Comparison of ENCODE assay signal across 24 cellular contexts in genomic region chr4:102076622-102077021, GRCh38.
DNase-seq lines count a peak whose midpoint lies in the region; ATAC-seq and TF ChIP-seq lines count a peak whose summit lies in the region.
"Had no signal": no experiment of that assay in that cellular context is flagged by ENCODE, and none has a peak within 500 bp of the region (broad histone marks: within the 10 kb centered on the region; RNA-seq: fewer than 3 reads in every experiment).

No MANE protein-coding gene starts in this region.

- no peak for ATAC-seq in GM19023 (IDR thresholded peaks at IDR 0.05; ENCODE audit: unreplicated experiment)
- ATAC-seq: activated naive CD4-positive, alpha-beta T cell treated with anti-CD3 and anti-CD28 coated beads, Interleukin-2, amount 50 U/mL, for 72 hours; left colon; stimulated activated effector memory CD8-positive, alpha-beta T cell treated with anti-CD3 and anti-CD28 coated beads, Interleukin-12 subunit alpha, Interleukin-12 subunit beta, amount 100 ng/mL, for 72 hours had no signal

- DNase-seq in MCF 10A (ENCODE audit: unreplicated experiment) (peak; percentile 47), breast epithelium (ENCODE audit: low spot score in 2 of 2) (no peak), amniotic stem cell (lab: John Stamatoyannopoulos, UW) (peak; percentile 2), foreskin melanocyte (peak; percentile 78), NCI-H1930 (lab: John Stamatoyannopoulos, UW) (no peak), NCI-H2029 treated with DMSO at 0.1 percent for 48 hours (lab: John Stamatoyannopoulos, UW) (no peak)
- no peak for DNase-seq in activated naive CD4-positive, alpha-beta T cell treated with anti-CD3 and anti-CD28 coated beads for 36 hours
- DNase-seq: 8988T; activated CD4-positive, alpha-beta T cell treated with anti-CD3 and anti-CD28 coated beads for 4 hours; activated T-cell treated with anti-CD3 and anti-CD28 coated beads for 4 hours; anterior cingulate cortex; effector CD4-positive, alpha-beta T cell; KG1; left colon; NCI-H1417 treated with DMSO at 0.1 percent for 48 hours; NCI-H2107; NCI-H446 treated with DMSO at 0.1 percent for 48 hours; NCI-H774; nephron progenitor cell; Peyer's patch; SIG-M5 had no signal

- TF ChIP-seq CTCF in MCF 10A (IDR thresholded peaks at IDR 0.05; ENCODE audit: unreplicated experiment) (no peak), breast epithelium (IDR thresholded peaks at IDR 0.05) (no peak)

- POLR2A ChIA-PET in MCF 10A (lab: Yijun Ruan, JAX), result interaction anchor here (0.7 kb wide), 2 partner anchors 17 to 241 kb away, joined by 3 read pairs; no protein-coding TSS in a partner anchor

- BruUV-seq in MCF 10A (replicated peaks; lab: Mats Ljungman, UMichigan), result no TSS peak

- no peaks in the 10 kb centered on the region for H3K27me3 ChIP-seq in breast epithelium
- H3K27me3 ChIP-seq: Peyer's patch had no signal

- H3K4me1 Mint-ChIP-seq in MCF 10A (ENCODE audit: insufficient read depth, unreplicated experiment), result peaks cover 6% of the 10 kb centered on the region
- H3K4me1 Mint-ChIP-seq in activated naive CD4-positive, alpha-beta T cell treated with anti-CD3 and anti-CD28 coated beads for 36 hours (ENCODE audit: low read depth), result no peaks in the 10 kb centered on the region
- H3K4me1 Mint-ChIP-seq: nephron progenitor cell; stimulated activated effector memory CD8-positive, alpha-beta T cell treated with anti-CD3 and anti-CD28 coated beads, Interleukin-12 subunit alpha, Interleukin-12 subunit beta, amount 100 ng/mL, for 72 hours had no signal

- H3K4me3 ChIP-seq in breast epithelium, result no peak overlapping the region
- H3K4me3 ChIP-seq: Peyer's patch had no signal

- no peaks in the 10 kb centered on the region for H3K27me3 Mint-ChIP-seq in MCF 10A (ENCODE audit: insufficient read depth, unreplicated experiment)
- no peaks in the 10 kb centered on the region for H3K27me3 Mint-ChIP-seq in activated naive CD4-positive, alpha-beta T cell treated with anti-CD3 and anti-CD28 coated beads for 36 hours (ENCODE audit: low read depth)

- TF ChIP-seq POLR2A in breast epithelium (IDR thresholded peaks at IDR 0.05), result no peak

- H3K4me3 Mint-ChIP-seq in MCF 10A (ENCODE audit: unreplicated experiment), result no peak overlapping the region
- H3K4me3 Mint-ChIP-seq in activated naive CD4-positive, alpha-beta T cell treated with anti-CD3 and anti-CD28 coated beads for 36 hours, result no peak overlapping the region
- H3K4me3 Mint-ChIP-seq: nephron progenitor cell; stimulated activated effector memory CD8-positive, alpha-beta T cell treated with anti-CD3 and anti-CD28 coated beads, Interleukin-12 subunit alpha, Interleukin-12 subunit beta, amount 100 ng/mL, for 72 hours had no signal

- intact Hi-C loops in MCF 10A (cut with micrococcal nuclease) (no loop called here), breast epithelium (cut with DNase I; ENCODE audit: low total_unique reads) (no loop called here)
- intact Hi-C loops in activated naive CD4-positive, alpha-beta T cell treated with anti-CD3 and anti-CD28 coated beads for 36 hours (cut with micrococcal nuclease), result no loop called here

- no peaks in the 10 kb centered on the region for H3K4me1 ChIP-seq in breast epithelium
- H3K4me1 ChIP-seq: Peyer's patch had no signal

- no peaks in the 10 kb centered on the region for H3K9me3 ChIP-seq in breast epithelium
- H3K9me3 ChIP-seq: Peyer's patch had no signal

- CTCF ChIA-PET in MCF 10A (lab: Yijun Ruan, JAX), result interaction anchor here (1.0 kb wide), 1 partner anchor 160 kb away, joined by 3 read pairs; no protein-coding TSS in a partner anchor
- CTCF ChIA-PET in activated naive CD4-positive, alpha-beta T cell treated with anti-CD3 and anti-CD28 coated beads for 36 hours (lab: Charles Lee), result no interaction called here

- no peak overlapping the region for H3K27ac Mint-ChIP-seq in MCF 10A (ENCODE audit: low read depth, unreplicated experiment)
- no peak overlapping the region for H3K27ac Mint-ChIP-seq in activated naive CD4-positive, alpha-beta T cell treated with anti-CD3 and anti-CD28 coated beads for 36 hours
- H3K27ac Mint-ChIP-seq: activated naive CD4-positive, alpha-beta T cell treated with anti-CD3 and anti-CD28 coated beads, Interleukin-2, amount 50 U/mL, for 72 hours; nephron progenitor cell; stimulated activated effector memory CD8-positive, alpha-beta T cell treated with anti-CD3 and anti-CD28 coated beads, Interleukin-12 subunit alpha, Interleukin-12 subunit beta, amount 100 ng/mL, for 72 hours had no signal

- no peak overlapping the region for H3K27ac ChIP-seq in breast epithelium
- H3K27ac ChIP-seq: Peyer's patch had no signal

- no peaks in the 10 kb centered on the region for H3K36me3 ChIP-seq in breast epithelium
- H3K36me3 ChIP-seq: Peyer's patch had no signal

- no peaks in the 10 kb centered on the region for H3K36me3 Mint-ChIP-seq in MCF 10A (ENCODE audit: insufficient read depth, unreplicated experiment)
- H3K36me3 Mint-ChIP-seq in activated naive CD4-positive, alpha-beta T cell treated with anti-CD3 and anti-CD28 coated beads for 36 hours (ENCODE audit: low read depth), result no peaks in the 10 kb centered on the region
- H3K36me3 Mint-ChIP-seq: activated naive CD4-positive, alpha-beta T cell treated with anti-CD3 and anti-CD28 coated beads, Interleukin-2, amount 50 U/mL, for 72 hours; stimulated activated effector memory CD8-positive, alpha-beta T cell treated with anti-CD3 and anti-CD28 coated beads, Interleukin-12 subunit alpha, Interleukin-12 subunit beta, amount 100 ng/mL, for 72 hours had no signal

- no peaks in the 10 kb centered on the region for H3K9me3 Mint-ChIP-seq in MCF 10A (ENCODE audit: unreplicated experiment)
- H3K9me3 Mint-ChIP-seq in activated naive CD4-positive, alpha-beta T cell treated with anti-CD3 and anti-CD28 coated beads for 36 hours, result no peaks in the 10 kb centered on the region
- H3K9me3 Mint-ChIP-seq: activated naive CD4-positive, alpha-beta T cell treated with anti-CD3 and anti-CD28 coated beads, Interleukin-2, amount 50 U/mL, for 72 hours; nephron progenitor cell had no signal

Comparison
In these comparisons a context has a peak if more than half of its experiments do, and no peak if none do; other contexts are left out.
1. DNase-seq: peak in MCF 10A (single experiment), amniotic stem cell (single experiment) and foreskin melanocyte (single experiment); none in breast epithelium (0 of 2), NCI-H1930 (0 of 2), activated naive CD4-positive, alpha-beta T cell treated with anti-CD3 and anti-CD28 coated beads for 36 hours (single experiment) and NCI-H2029 treated with DMSO at 0.1 percent for 48 hours (single experiment).